Comparison of ENCODE assay signal across 13 cellular contexts in genomic region chr5:178078197-178078995, GRCh38. TPM values are rescaled to one million over a fixed set of nuclear protein-coding genes. Genes with fewer than 3 reads are reported as not detected.
A peak's percentile ranks its signal among the peaks of the same experiment; 100 is the strongest.
DNase-seq lines count a peak whose midpoint lies in the region; ATAC-seq and TF ChIP-seq lines count a peak whose summit lies in the region.
"Had no signal": no experiment of that assay in that cellular context is flagged by ENCODE, and none has a peak within 500 bp of the region (broad histone marks: within the 10 kb centered on the region; RNA-seq: fewer than 3 reads in every experiment).

No MANE protein-coding gene starts in this region.

- no peaks in the 10 kb centered on the region for H3K9me2 ChIP-seq in GM23338 (ENCODE audit: insufficient read depth)

- H3K27ac ChIP-seq in GM23338 (ENCODE audit: low read depth) (no peak overlapping the region), foreskin keratinocyte (no peak overlapping the region)
- H3K27ac ChIP-seq: gastrocnemius medialis, pancreas had no signal

- peaks cover 10% of the 10 kb centered on the region for H3K27me3 Mint-ChIP-seq in GM23338 (ENCODE audit: insufficient read depth, low read depth, poor library complexity)

- no peak for DNase-seq in GM23338 (ENCODE audit: low spot score)
- DNase-seq in RPMI7951 (ENCODE audit: low read depth) = peak; percentile 96
- peak; percentile 81 for DNase-seq in stromal cell of bone marrow (ENCODE audit: low read depth)
- no peak for DNase-seq in foreskin keratinocyte
- no peak for DNase-seq in NCI-H1436 (lab: John Stamatoyannopoulos, UW)
- DNase-seq: activated effector memory CD4-positive, alpha-beta T cell treated with anti-CD3 and anti-CD28 coated beads, Interleukin-2, amount 50 U/mL, for 16 hours; gastrocnemius medialis; NCI-H526; pancreas; stimulated activated CD4-positive, alpha-beta T cell treated with anti-CD3 and anti-CD28 coated beads, Interleukin-2, amount 100 ng/mL, for 48 hours had no signal

- no peak overlapping the region for H3K4me3 Mint-ChIP-seq in GM23338
- H3K4me3 Mint-ChIP-seq: stimulated activated naive CD8-positive, alpha-beta T cell treated with anti-CD3 and anti-CD28 coated beads, Interleukin-15, Interleukin-2, amounts not matched to agents 100 ng/mL and 50 ng/mL, for 24 hours had no signal

- H3K36me3 Mint-ChIP-seq in GM23338 (ENCODE audit: low read depth) = no peaks in the 10 kb centered on the region

- H3K27me3 ChIP-seq in GM23338 (ENCODE audit: insufficient read depth) (no peaks in the 10 kb centered on the region), foreskin keratinocyte (peaks cover 16% of the 10 kb centered on the region)

- no peaks in the 10 kb centered on the region for H3K36me3 ChIP-seq in GM23338 (ENCODE audit: insufficient read depth)
- H3K36me3 ChIP-seq: gastrocnemius medialis, pancreas had no signal

- H4K20me1 ChIP-seq in GM23338 (replicated peaks; ENCODE audit: insufficient read depth) = no peaks in the 10 kb centered on the region

- no peak for TF ChIP-seq CTCF in GM23338 (conservative IDR thresholded peaks at IDR 0.05; ENCODE audit: low read depth in 2 of 2)
- no peak for TF ChIP-seq CTCF in foreskin keratinocyte (conservative IDR thresholded peaks at IDR 0.05)

- no peak overlapping the region for H3K4me2 ChIP-seq in GM23338

- H3K4me1 ChIP-seq in GM23338 (ENCODE audit: insufficient read depth) (peaks cover 11% of the 10 kb centered on the region; the same call in 1 of the 2 replicates), foreskin keratinocyte (no peaks in the 10 kb centered on the region)
- H3K4me1 ChIP-seq: gastrocnemius medialis, pancreas had no signal

- no peaks in the 10 kb centered on the region for H3K9me3 Mint-ChIP-seq in GM23338
- H3K9me3 Mint-ChIP-seq: stimulated activated naive CD8-positive, alpha-beta T cell treated with anti-CD3 and anti-CD28 coated beads, Interleukin-15, Interleukin-2, amounts not matched to agents 100 ng/mL and 50 ng/mL, for 24 hours had no signal

- ATAC-seq in GM23338 (no peak), esophagus mucosa (peak; percentile 37), foreskin keratinocyte (no peak), HG03175 (IDR thresholded peaks at IDR 0.05; ENCODE audit: unreplicated experiment) (no peak)
- ATAC-seq: gastrocnemius medialis, pancreas had no signal

- no peak overlapping the region for H3K4me3 ChIP-seq in GM23338
- H3K4me3 ChIP-seq: gastrocnemius medialis, pancreas had no signal

- peaks cover 18% of the 10 kb centered on the region for H3K4me1 Mint-ChIP-seq in GM23338

- H2AFZ ChIP-seq in GM23338 = peak overlapping the region; percentile 45; the same call in 1 of the 2 replicates

- no peak overlapping the region for H3K27ac Mint-ChIP-seq in GM23338
- H3K27ac Mint-ChIP-seq: stimulated activated naive CD8-positive, alpha-beta T cell treated with anti-CD3 and anti-CD28 coated beads, Interleukin-15, Interleukin-2, amounts not matched to agents 100 ng/mL and 50 ng/mL, for 24 hours had no signal

- H3K79me2 ChIP-seq in GM23338 (replicated peaks; ENCODE audit: insufficient read depth) = no peaks in the 10 kb centered on the region

- H3F3A ChIP-seq in GM23338 (replicated peaks; ENCODE audit: low read depth) = no peaks in the 10 kb centered on the region

TF ChIP-seq in GM23338, 12 proteins besides CTCF, POLR2A, EP300 and RAD21:
- TF ChIP-seq NANOG (IDR thresholded peaks at IDR 0.05; ENCODE audit: borderline replicate concordance) = no peak

RNA-seq across cellular contexts. Expression of gene N4BP3, which starts 34.9 kb away (rescaled TPM):
- 52.7 and 58.2 TPM in 2 replicates for total RNA-seq in GM23338 (2014; rRNA removed; shearing (Covaris generic))
- 9.8 and 10.9 TPM in 2 replicates for polyA plus RNA-seq in GM23338 (2016; fragmentation: Nextera tagmentation; extraction: Ambion mirVana)
- 0.12 and 0.29 TPM in 2 replicates for total RNA-seq in RPMI7951 (2014; rRNA removed; shearing (Covaris generic))
- 16.5 TPM for total RNA-seq in esophagus mucosa
- total RNA-seq in foreskin keratinocyte = 3.6 TPM in 2 replicates
- 2.7 and 2.9 TPM in 2 replicates for polyA plus RNA-seq in foreskin keratinocyte

RNA-seq across cellular contexts. Expression of gene RMND5B, which starts 52.4 kb away (rescaled TPM):
- total RNA-seq in GM23338 (2014; rRNA removed; shearing (Covaris generic)) = 83.7 and 101 TPM in 2 replicates
- polyA plus RNA-seq in GM23338 (2016; fragmentation: Nextera tagmentation; extraction: Ambion mirVana) = 47.5 and 50.6 TPM in 2 replicates
- 13.3 and 14.8 TPM in 2 replicates for total RNA-seq in RPMI7951 (2014; rRNA removed; shearing (Covaris generic))
- 71.5 TPM for total RNA-seq in esophagus mucosa
- total RNA-seq in foreskin keratinocyte = 23.6 and 24.0 TPM in 2 replicates
- polyA plus RNA-seq in foreskin keratinocyte = 23.8 and 24.1 TPM in 2 replicates

Comparison
In these comparisons a context has a peak if more than half of its experiments do, and no peak if none do; other contexts are left out.
1. DNase-seq: peak in RPMI7951 (single experiment) and stromal cell of bone marrow (single experiment); none in GM23338 (single experiment), foreskin keratinocyte (0 of 2) and NCI-H1436 (single experiment).